In the genomic region with DNA sequence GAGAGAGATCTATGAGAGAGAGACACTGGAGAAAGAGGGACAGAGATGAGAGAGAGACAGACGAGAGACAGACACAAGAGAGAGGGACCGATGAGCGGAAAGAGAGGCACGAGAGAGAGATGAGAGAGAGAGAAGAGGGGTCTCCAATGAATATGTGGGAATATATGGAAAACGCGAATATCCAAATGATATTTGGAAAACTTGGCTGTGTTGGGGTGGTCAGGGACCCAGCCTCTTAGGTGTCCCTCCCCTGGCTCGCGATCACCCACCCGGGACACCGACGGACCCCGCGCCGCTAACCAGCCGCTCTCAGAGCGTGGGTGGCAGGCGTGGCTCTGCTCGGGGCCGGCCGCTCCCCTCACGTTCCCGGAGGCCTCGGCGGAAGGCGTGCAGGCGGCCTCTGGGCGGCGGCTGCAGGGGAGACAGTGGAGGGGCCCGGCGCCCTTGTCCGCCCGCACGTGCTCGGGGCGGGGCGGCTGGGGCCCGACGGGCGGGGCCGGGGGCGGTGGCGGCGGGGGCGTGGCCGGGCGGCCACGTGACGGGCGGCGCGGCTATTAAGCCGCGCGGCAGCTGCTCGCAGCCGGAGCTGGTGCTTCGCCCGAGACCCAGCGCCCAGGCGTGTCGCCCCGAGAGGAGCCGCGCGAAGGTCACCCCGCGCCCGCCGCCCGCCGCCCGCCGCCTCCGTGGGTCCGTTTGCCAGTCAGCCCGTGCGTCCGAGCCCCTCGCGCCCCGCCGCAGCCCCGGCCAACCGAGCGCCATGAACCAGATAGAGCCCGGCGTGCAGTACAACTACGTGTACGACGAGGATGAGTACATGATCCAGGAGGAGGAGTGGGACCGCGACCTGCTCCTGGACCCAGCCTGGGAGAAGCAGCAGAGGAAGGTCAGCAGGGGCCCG, we compare ENCODE assay signal across 8 cellular contexts. TPM values are rescaled to one million over a fixed set of nuclear protein-coding genes. Genes with fewer than 3 reads are reported as not detected.
A peak's percentile ranks its signal among the peaks of the same experiment; 100 is the strongest.
DNase-seq lines count a peak whose midpoint lies in the region; ATAC-seq and TF ChIP-seq lines count a peak whose summit lies in the region.

A gene (plus strand): TSS at position 583 of the 898 bp plus-strand sequence. CDS start 175 bp downstream, at position 758.

- DNase-seq in GM03348 (ENCODE audit: low spot score): peak; percentile 47
- peak; percentile 40 for DNase-seq in NCI-H345 treated with DMSO at 0.1 percent for 48 hours (lab: John Stamatoyannopoulos, UW; ENCODE audit: unreplicated experiment)
- peak; percentile 74 for DNase-seq in activated T-cell treated with anti-CD3 and anti-CD28 coated beads, Interleukin-2, amount 50 U/mL, for 24 hours
- DNase-seq in fibroblast of lung (ENCODE audit: low read depth in 2 of 2): peak; percentile 12 to 28

- H3K4me3 ChIP-seq in fibroblast of lung (replicated peaks in 1 of 4; ENCODE audit: control extremely low read depth in 1 of 4, insufficient read depth in 1 of 4, low read depth in 3 of 4, low read length in 4 of 4) (peak within 1 kb of the TSS in 3 of 4 experiments; percentile 29 to 46 (median 30)), stomach smooth muscle (ENCODE audit: low read length in 2 of 2) (peak within 1 kb of the TSS; percentile 53 to 72)

- H3K36me3 ChIP-seq in fibroblast of lung (ENCODE audit: control insufficient read depth, insufficient read depth, low read length) (no peaks in the 10 kb centered on the region), stomach smooth muscle (ENCODE audit: control insufficient read depth in 2 of 2, insufficient read depth in 2 of 2, low read length in 2 of 2) (no peaks in the 10 kb centered on the region)

- H3K9ac ChIP-seq in fibroblast of lung (ENCODE audit: insufficient read depth, low read length) (no peak within 1 kb of the TSS), stomach smooth muscle (ENCODE audit: low read length in 2 of 2) (peak within 1 kb of the TSS; percentile 13 to 42)

- H3K4me3 Mint-ChIP-seq in activated T-cell treated with anti-CD3 and anti-CD28 coated beads, Interleukin-2, amount 50 U/mL, for 24 hours: peak within 1 kb of the TSS; percentile 49
- H3K4me3 Mint-ChIP-seq in nephron: peak within 1 kb of the TSS; percentile 77 to 88 (median 86)

- H3K27me3 Mint-ChIP-seq in activated T-cell treated with anti-CD3 and anti-CD28 coated beads, Interleukin-2, amount 50 U/mL, for 24 hours: peaks cover 51% of the 10 kb centered on the region
- H3K27me3 Mint-ChIP-seq in nephron (ENCODE audit: low read depth): peaks cover 73% of the 10 kb centered on the region

- no peaks in the 10 kb centered on the region for H3K9me3 ChIP-seq in fibroblast of lung (ENCODE audit: control insufficient read depth, insufficient read depth, low read depth, low read length)
- no peaks in the 10 kb centered on the region for H3K9me3 ChIP-seq in stomach smooth muscle (ENCODE audit: control insufficient read depth in 2 of 2, low read length in 2 of 2)

- no peak within 1 kb of the TSS for H3K27ac Mint-ChIP-seq in activated T-cell treated with anti-CD3 and anti-CD28 coated beads, Interleukin-2, amount 50 U/mL, for 24 hours
- peak within 1 kb of the TSS in 1 of 3 experiments; percentile 77 for H3K27ac Mint-ChIP-seq in nephron

- H4K20me1 ChIP-seq in fibroblast of lung (ENCODE audit: control insufficient read depth, extremely low read depth, insufficient read depth, low read length): no peaks in the 10 kb centered on the region

- ATAC-seq in HG02588 (IDR thresholded peaks at IDR 0.05; ENCODE audit: unreplicated experiment) (peak; percentile 83), HG03378 (IDR thresholded peaks at IDR 0.05; ENCODE audit: unreplicated experiment) (no peak)

- no peaks in the 10 kb centered on the region for H3K9me3 Mint-ChIP-seq in activated T-cell treated with anti-CD3 and anti-CD28 coated beads, Interleukin-2, amount 50 U/mL, for 24 hours
- peaks cover 10% of the 10 kb centered on the region for H3K9me3 Mint-ChIP-seq in nephron

- H3K36me3 Mint-ChIP-seq in activated T-cell treated with anti-CD3 and anti-CD28 coated beads, Interleukin-2, amount 50 U/mL, for 24 hours (ENCODE audit: low read depth): no peaks in the 10 kb centered on the region
- no peaks in the 10 kb centered on the region for H3K36me3 Mint-ChIP-seq in nephron (ENCODE audit: low read depth)

- peaks cover 5% of the 10 kb centered on the region for H3K4me1 ChIP-seq in fibroblast of lung (ENCODE audit: control insufficient read depth, extremely low read depth, insufficient read depth, low read length)
- H3K4me1 ChIP-seq in stomach smooth muscle (ENCODE audit: control insufficient read depth, insufficient read depth, low read length): peaks cover 15% of the 10 kb centered on the region

- H3K27me3 ChIP-seq in fibroblast of lung (ENCODE audit: control insufficient read depth, insufficient read depth, low read length) (no peaks in the 10 kb centered on the region), stomach smooth muscle (ENCODE audit: control insufficient read depth in 1 of 2, insufficient read depth in 2 of 2, low read length in 2 of 2) (peaks cover 0 to 26% of the 10 kb centered on the region in 2 donors)

- H3K4me1 Mint-ChIP-seq in activated T-cell treated with anti-CD3 and anti-CD28 coated beads, Interleukin-2, amount 50 U/mL, for 24 hours (ENCODE audit: low read depth): peaks cover 14% of the 10 kb centered on the region
- H3K4me1 Mint-ChIP-seq in nephron: peaks cover 28% of the 10 kb centered on the region

- peak within 1 kb of the TSS; percentile 99 for H3K4me2 ChIP-seq in fibroblast of lung (ENCODE audit: extremely low read depth, insufficient read depth, low read length)

- TF ChIP-seq CTCF in fibroblast of lung (conservative IDR thresholded peaks at IDR 0.05 in 1 of 2, IDR thresholded peaks at IDR 0.05 in 1 of 2; ENCODE audit: low read depth in 1 of 2, low read length in 2 of 2) (no peak), nephron (IDR thresholded peaks at IDR 0.05; ENCODE audit: unreplicated experiment in 3 of 3) (no peak)

- no peak within 1 kb of the TSS for H3K27ac ChIP-seq in fibroblast of lung (ENCODE audit: insufficient read depth, low read length)
- H3K27ac ChIP-seq in stomach smooth muscle (ENCODE audit: low read length): peak within 1 kb of the TSS; percentile 11

- no peaks in the 10 kb centered on the region for H3K79me2 ChIP-seq in fibroblast of lung (ENCODE audit: control insufficient read depth, insufficient read depth, low read length)

- H2AFZ ChIP-seq in fibroblast of lung (ENCODE audit: low read length): peak within 1 kb of the TSS; percentile 76

RNA-seq across cellular contexts. Expression of the gene that starts here (rescaled TPM):
- total RNA-seq in fibroblast of lung: under 0.01 and 0.17 TPM in 2 replicates
- 0.07 and 0.22 TPM in 2 replicates for polyA plus RNA-seq in fibroblast of lung
- 0.02 and 0.17 TPM in 2 replicates for polyA plus RNA-seq in fibroblast of lung (2012)
- not detected in 2 replicates for polyA minus RNA-seq in fibroblast of lung (ENCODE audit: low replicate concordance)

Comparison
In these comparisons a context has a peak if more than half of its experiments do, and no peak if none do; other contexts are left out.
1. Peak in DNase-seq, H3K4me3 ChIP-seq and H3K4me2 ChIP-seq in fibroblast of lung; RNA of the gene not detected or under 1 TPM.
2. DNase-seq: peak in every context shown above with its lines; median percentile 74 in activated T-cell treated with anti-CD3 and anti-CD28 coated beads, Interleukin-2, amount 50 U/mL, for 24 hours; 47 in GM03348; 40 in NCI-H345 treated with DMSO at 0.1 percent for 48 hours; 20 in fibroblast of lung.